15 cellular contexts compared by ENCODE assay signal in genomic region chr2:36539631-36540030, GRCh38. TPM values are rescaled to one million over a fixed set of nuclear protein-coding genes. Genes with fewer than 3 reads are reported as not detected.
DNase-seq lines count a peak whose midpoint lies in the region; ATAC-seq, FAIRE-seq and TF ChIP-seq lines count a peak whose summit lies in the region.
"Had no signal": no experiment of that assay in that cellular context is flagged by ENCODE, and none has a peak within 500 bp of the region (broad histone marks: within the 10 kb centered on the region; RNA-seq: fewer than 3 reads in every experiment).

No MANE protein-coding gene starts in this region.

- WGBS in mesenchymal stem cell: 87% methylated on average over 7 of the region's 7 CpGs
- WGBS in small intestine, 3 donors: 88 to 96% (median 94%) methylated on average over 7 of the region's 7 CpGs
- 95% methylated on average over 7 of the region's 7 CpGs for WGBS in smooth muscle cell (ENCODE audit: low lambda C conversion rate)

- H3K36me3 ChIP-seq in mesenchymal stem cell (ENCODE audit: control insufficient read depth in 1 of 2, insufficient read depth in 2 of 2, low read depth in 1 of 2, low read length in 2 of 2) (peaks cover 46 to 66% of the 10 kb centered on the region in 2 experiments), small intestine (ENCODE audit: control insufficient read depth in 2 of 2, insufficient read depth in 2 of 2, low read length in 2 of 2) (peaks cover 1 to 4% of the 10 kb centered on the region in 2 donors), smooth muscle cell (ENCODE audit: low read depth) (no peaks in the 10 kb centered on the region)

- no peak overlapping the region for H3K4ac ChIP-seq in mesenchymal stem cell (ENCODE audit: low read depth in 1 of 2, low read length in 2 of 2)

- no peak overlapping the region for H2BK120ac ChIP-seq in mesenchymal stem cell (ENCODE audit: low read depth, low read length)

- no peak overlapping the region for H2AK5ac ChIP-seq in mesenchymal stem cell (ENCODE audit: low read length, severe bottlenecking)

- peaks cover 2% of the 10 kb centered on the region for H3K4me1 ChIP-seq in mesenchymal stem cell (ENCODE audit: control insufficient read depth, insufficient read depth, low read depth, low read length)
- no peaks in the 10 kb centered on the region for H3K4me1 ChIP-seq in small intestine (ENCODE audit: control insufficient read depth in 2 of 2, insufficient read depth in 1 of 2, low read depth in 1 of 2, low read length in 1 of 2)
- H3K4me1 ChIP-seq in smooth muscle cell (ENCODE audit: low read depth): no peaks in the 10 kb centered on the region
- H3K4me1 ChIP-seq: lower lobe of right lung had no signal

- H3K4me1 Mint-ChIP-seq in activated naive CD8-positive, alpha-beta T cell treated with anti-CD3 and anti-CD28 coated beads, Interleukin-2, amount 50 U/mL, for 24 hours: no peaks in the 10 kb centered on the region
- H3K4me1 Mint-ChIP-seq: stimulated activated naive B cell treated with anti-CD40 and anti-IgM and Interleukin-4, amounts not matched to agents 10 μg/mL and 1 μg/mL and 100 μg/mL, for 72 hours had no signal

- no peak overlapping the region for H3K18ac ChIP-seq in mesenchymal stem cell (ENCODE audit: low read depth in 1 of 2, low read length in 2 of 2)

- H3K9ac ChIP-seq in mesenchymal stem cell (ENCODE audit: low read length): no peak overlapping the region
- no peak overlapping the region for H3K9ac ChIP-seq in smooth muscle cell (ENCODE audit: low read depth)

- DNase-seq in mesenchymal stem cell (no peak), small intestine (no peak), NCI-H187 (lab: John Stamatoyannopoulos, UW) (no peak), smooth muscle cell (lab: John Stamatoyannopoulos, UW; ENCODE audit: unreplicated experiment) (no peak)
- DNase-seq in activated naive CD8-positive, alpha-beta T cell treated with anti-CD3 and anti-CD28 coated beads, Interleukin-2, amount 50 U/mL, for 24 hours: no peak
- DNase-seq: lower lobe of right lung; NCI-H526 treated with DMSO at 0.1 percent for 48 hours; right cardiac atrium; stimulated activated naive B cell treated with anti-CD40 and anti-IgM and Interleukin-4, amounts not matched to agents 10 μg/mL and 1 μg/mL and 100 μg/mL, for 72 hours had no signal

- H3K4me3 ChIP-seq in mesenchymal stem cell (ENCODE audit: insufficient read depth in 1 of 2, low read depth in 1 of 2, low read length in 2 of 2): no peak overlapping the region
- no peak overlapping the region for H3K4me3 ChIP-seq in small intestine (ENCODE audit: low read depth in 1 of 2, low read length in 2 of 2)
- no peak overlapping the region for H3K4me3 ChIP-seq in smooth muscle cell
- H3K4me3 ChIP-seq: lower lobe of right lung had no signal

- no peak overlapping the region for H3K27ac Mint-ChIP-seq in activated naive CD8-positive, alpha-beta T cell treated with anti-CD3 and anti-CD28 coated beads, Interleukin-2, amount 50 U/mL, for 24 hours
- H3K27ac Mint-ChIP-seq: activated naive CD8-positive, alpha-beta T cell; stimulated activated naive B cell treated with anti-CD40 and anti-IgM and Interleukin-4, amounts not matched to agents 10 μg/mL and 1 μg/mL and 100 μg/mL, for 72 hours had no signal

- TF ChIP-seq CTCF in smooth muscle cell (IDR thresholded peaks at IDR 0.05; ENCODE audit: borderline replicate concordance, insufficient read depth, poor library complexity, severe bottlenecking): no peak

- H3K9me3 Mint-ChIP-seq in activated naive CD8-positive, alpha-beta T cell treated with anti-CD3 and anti-CD28 coated beads, Interleukin-2, amount 50 U/mL, for 24 hours: no peaks in the 10 kb centered on the region
- H3K9me3 Mint-ChIP-seq: stimulated activated naive B cell treated with anti-CD40 and anti-IgM and Interleukin-4, amounts not matched to agents 10 μg/mL and 1 μg/mL and 100 μg/mL, for 72 hours had no signal

- H3K36me3 Mint-ChIP-seq in activated naive CD8-positive, alpha-beta T cell treated with anti-CD3 and anti-CD28 coated beads, Interleukin-2, amount 50 U/mL, for 24 hours (ENCODE audit: low read depth): peaks cover 23% of the 10 kb centered on the region

- no peak for FAIRE-seq in small intestine (lab: Jason Lieb, UNC)
- FAIRE-seq: G401.6 had no signal

- no peak overlapping the region for H3K14ac ChIP-seq in mesenchymal stem cell (ENCODE audit: low read length in 2 of 2)

- H3K9me3 ChIP-seq in mesenchymal stem cell (ENCODE audit: control insufficient read depth, low read length) (no peaks in the 10 kb centered on the region), small intestine (ENCODE audit: control insufficient read depth, low read depth) (no peaks in the 10 kb centered on the region), smooth muscle cell (replicated peaks; ENCODE audit: low read depth) (no peaks in the 10 kb centered on the region)
- H3K9me3 ChIP-seq: lower lobe of right lung had no signal

- no peak overlapping the region for H3K23ac ChIP-seq in mesenchymal stem cell (ENCODE audit: low read length in 2 of 2)

- H3K4me2 ChIP-seq in mesenchymal stem cell (ENCODE audit: low read length, poor library complexity, severe bottlenecking): no peak overlapping the region
- no peak overlapping the region for H3K4me2 ChIP-seq in smooth muscle cell

- no peaks in the 10 kb centered on the region for H3K27me3 ChIP-seq in mesenchymal stem cell (ENCODE audit: control insufficient read depth in 1 of 2, insufficient read depth in 1 of 2, low read length in 2 of 2)
- no peaks in the 10 kb centered on the region for H3K27me3 ChIP-seq in small intestine (ENCODE audit: control insufficient read depth in 2 of 2, insufficient read depth in 2 of 2, low read length in 2 of 2)
- H3K27me3 ChIP-seq in smooth muscle cell (ENCODE audit: low read depth): no peaks in the 10 kb centered on the region

- H2BK15ac ChIP-seq in mesenchymal stem cell (ENCODE audit: low read depth, poor library complexity, severe bottlenecking): no peak overlapping the region

- peaks cover 1% of the 10 kb centered on the region for H3F3A ChIP-seq in smooth muscle cell (ENCODE audit: low read depth)

- H3K4me3 Mint-ChIP-seq in activated naive CD8-positive, alpha-beta T cell treated with anti-CD3 and anti-CD28 coated beads, Interleukin-2, amount 50 U/mL, for 24 hours: no peak overlapping the region
- H3K4me3 Mint-ChIP-seq: activated naive CD8-positive, alpha-beta T cell; stimulated activated naive B cell treated with anti-CD40 and anti-IgM and Interleukin-4, amounts not matched to agents 10 μg/mL and 1 μg/mL and 100 μg/mL, for 72 hours had no signal

- peak; percentile 83 for ATAC-seq in GM18907 (IDR thresholded peaks at IDR 0.05; ENCODE audit: unreplicated experiment)
- ATAC-seq in HG02610 (IDR thresholded peaks at IDR 0.05; ENCODE audit: unreplicated experiment): peak; percentile 72
- peak; percentile 78 for ATAC-seq in HG03571 (IDR thresholded peaks at IDR 0.05; ENCODE audit: unreplicated experiment)
- ATAC-seq in activated naive CD8-positive, alpha-beta T cell treated with anti-CD3 and anti-CD28 coated beads, Interleukin-2, amount 50 U/mL, for 24 hours: no peak
- ATAC-seq: lower lobe of right lung; right cardiac atrium; stimulated activated naive B cell treated with anti-CD40 and anti-IgM and Interleukin-4, amounts not matched to agents 10 μg/mL and 1 μg/mL and 100 μg/mL, for 72 hours had no signal

- H2BK5ac ChIP-seq in mesenchymal stem cell (ENCODE audit: low read depth, low read length, poor library complexity, severe bottlenecking): no peak overlapping the region

- H3K27ac ChIP-seq in mesenchymal stem cell (ENCODE audit: low read length, poor library complexity, severe bottlenecking) (no peak overlapping the region), small intestine (ENCODE audit: low read depth in 1 of 2, low read length in 1 of 2) (no peak overlapping the region), smooth muscle cell (ENCODE audit: low read depth) (no peak overlapping the region)
- H3K27ac ChIP-seq: lower lobe of right lung, VCaP had no signal

- H4K91ac ChIP-seq in mesenchymal stem cell (ENCODE audit: low read length): no peak overlapping the region

- peak overlapping the region; percentile 43 for H4K8ac ChIP-seq in mesenchymal stem cell (ENCODE audit: low read length)

- H3K79me2 ChIP-seq in smooth muscle cell (ENCODE audit: low read depth): no peaks in the 10 kb centered on the region

- H3K27me3 Mint-ChIP-seq in activated naive CD8-positive, alpha-beta T cell treated with anti-CD3 and anti-CD28 coated beads, Interleukin-2, amount 50 U/mL, for 24 hours: no peaks in the 10 kb centered on the region
- H3K27me3 Mint-ChIP-seq: activated naive CD8-positive, alpha-beta T cell; stimulated activated naive B cell treated with anti-CD40 and anti-IgM and Interleukin-4, amounts not matched to agents 10 μg/mL and 1 μg/mL and 100 μg/mL, for 72 hours had no signal

- H3K79me1 ChIP-seq in mesenchymal stem cell (replicated peaks; ENCODE audit: low read length, poor library complexity, severe bottlenecking): peaks cover 16% of the 10 kb centered on the region

- H4K20me1 ChIP-seq in smooth muscle cell (ENCODE audit: low read depth): no peaks in the 10 kb centered on the region

- no peak overlapping the region for H2BK12ac ChIP-seq in mesenchymal stem cell (ENCODE audit: low read length in 2 of 2)

- H2AFZ ChIP-seq in mesenchymal stem cell (ENCODE audit: low read depth, low read length): no peak overlapping the region
- H2AFZ ChIP-seq in smooth muscle cell (ENCODE audit: low read depth): no peak overlapping the region

RNA-seq across cellular contexts. Expression of gene FEZ2, which starts 58.3 kb away (rescaled TPM):
- polyA plus RNA-seq in mesenchymal stem cell (2013, experiment 1 of 2): 84.1 TPM
- 88.8 TPM for polyA plus RNA-seq in mesenchymal stem cell (2013, experiment 2 of 2)
- polyA plus RNA-seq in small intestine (10 to 100 TPM; 23.5 to 38.7 (median 31.3) TPM), smooth muscle cell (17.7 and 23.2 TPM in 2 replicates)
- 69.0 and 70.9 TPM in 2 replicates for total RNA-seq in smooth muscle cell
